ENCODE assay signal across 8 cellular contexts in the genomic region with DNA sequence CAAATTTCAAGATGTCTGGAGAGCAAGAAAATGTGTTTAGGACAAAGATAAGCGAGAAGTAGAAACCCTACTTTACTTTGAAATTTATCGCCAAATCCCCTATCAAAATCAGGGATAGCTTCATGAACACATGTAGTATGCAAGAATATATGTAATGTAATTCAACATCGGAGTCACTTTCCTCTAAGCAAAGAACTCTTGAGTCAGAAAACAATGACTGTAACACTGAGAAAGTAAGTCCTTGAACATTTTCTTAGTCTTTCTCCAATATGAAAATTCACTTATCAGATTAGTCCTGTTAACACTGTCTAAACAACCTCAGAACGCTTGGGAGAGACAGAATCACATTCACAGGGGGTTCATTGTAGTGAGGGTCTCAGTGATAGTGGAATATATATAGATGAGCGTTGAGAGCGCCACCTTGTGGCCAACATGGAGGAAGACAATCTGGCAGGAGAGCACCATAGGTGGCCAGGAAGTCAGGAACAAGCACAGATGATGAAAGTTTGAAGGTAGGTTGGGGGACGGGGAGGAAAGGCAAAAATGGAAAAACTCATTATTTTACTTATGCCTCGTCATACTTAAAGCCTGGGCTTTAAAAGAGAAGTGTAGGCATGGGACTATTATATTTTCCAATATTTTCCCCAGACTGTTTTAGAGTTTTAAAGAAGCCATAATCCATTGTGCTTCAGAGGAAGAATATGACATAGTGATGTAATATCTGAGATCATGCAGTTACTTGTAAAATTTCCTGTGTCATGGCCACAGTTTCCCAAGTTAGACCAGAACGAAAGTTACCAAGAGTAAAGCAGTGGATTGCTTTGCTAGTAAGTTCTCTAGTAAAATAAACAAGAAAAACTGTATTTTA.
A peak's percentile ranks its signal among the peaks of the same experiment; 100 is the strongest.
DNase-seq lines count a peak whose midpoint lies in the region; ATAC-seq and TF ChIP-seq lines count a peak whose summit lies in the region.

No MANE protein-coding gene starts in this region.

- peak; percentile 66 for ATAC-seq in GM19438 (IDR thresholded peaks at IDR 0.05; ENCODE audit: low read depth, unreplicated experiment)
- ATAC-seq in HG03442 (IDR thresholded peaks at IDR 0.05; ENCODE audit: unreplicated experiment) = peak; percentile 98
- ATAC-seq in T-helper 17 cell = no peak

- H3K4me3 Mint-ChIP-seq in activated T-cell treated with anti-CD3 and anti-CD28 coated beads, Interleukin-2, amount 50 U/mL, for 24 hours = no peak overlapping the region
- no peak overlapping the region for H3K4me3 Mint-ChIP-seq in glutamatergic neuron (ENCODE audit: unreplicated experiment)
- no peak overlapping the region for H3K4me3 Mint-ChIP-seq in T-helper 17 cell

- H3K27me3 Mint-ChIP-seq in activated T-cell treated with anti-CD3 and anti-CD28 coated beads, Interleukin-2, amount 50 U/mL, for 24 hours = no peaks in the 10 kb centered on the region
- no peaks in the 10 kb centered on the region for H3K27me3 Mint-ChIP-seq in glutamatergic neuron (ENCODE audit: unreplicated experiment)
- H3K27me3 Mint-ChIP-seq in T-helper 17 cell = no peaks in the 10 kb centered on the region

- peak; percentile 94 for TF ChIP-seq CTCF in glutamatergic neuron (IDR thresholded peaks at IDR 0.05; ENCODE audit: partially characterized antibody, unreplicated experiment)

- no peaks in the 10 kb centered on the region for H3K9me3 ChIP-seq in T-helper 17 cell (ENCODE audit: control insufficient read depth, low read length, poor library complexity, severe bottlenecking)

- H3K36me3 Mint-ChIP-seq in activated T-cell treated with anti-CD3 and anti-CD28 coated beads, Interleukin-2, amount 50 U/mL, for 24 hours (ENCODE audit: low read depth) = no peaks in the 10 kb centered on the region
- peaks cover 14% of the 10 kb centered on the region for H3K36me3 Mint-ChIP-seq in glutamatergic neuron (ENCODE audit: unreplicated experiment)
- no peaks in the 10 kb centered on the region for H3K36me3 Mint-ChIP-seq in T-helper 17 cell (ENCODE audit: low read depth)

- no peaks in the 10 kb centered on the region for H3K4me1 Mint-ChIP-seq in activated T-cell treated with anti-CD3 and anti-CD28 coated beads, Interleukin-2, amount 50 U/mL, for 24 hours (ENCODE audit: low read depth)
- H3K4me1 Mint-ChIP-seq in glutamatergic neuron (ENCODE audit: low read depth, unreplicated experiment) (no peaks in the 10 kb centered on the region), T-helper 17 cell (no peaks in the 10 kb centered on the region)

- DNase-seq in DMS153 (lab: John Stamatoyannopoulos, UW) (peak; percentile 34), NCI-H526 treated with DMSO at 0.1 percent for 48 hours (lab: John Stamatoyannopoulos, UW) (peak; percentile 71), glutamatergic neuron (peak; percentile 70), retina (peak; percentile 74), T-helper 17 cell (no peak)
- peak; percentile 38 for DNase-seq in activated T-cell treated with anti-CD3 and anti-CD28 coated beads, Interleukin-2, amount 50 U/mL, for 24 hours

- no peak overlapping the region for H3K27ac Mint-ChIP-seq in activated T-cell treated with anti-CD3 and anti-CD28 coated beads, Interleukin-2, amount 50 U/mL, for 24 hours
- no peak overlapping the region for H3K27ac Mint-ChIP-seq in glutamatergic neuron (ENCODE audit: unreplicated experiment)
- no peak overlapping the region for H3K27ac Mint-ChIP-seq in T-helper 17 cell

- peaks cover 10% of the 10 kb centered on the region for H3K9me3 Mint-ChIP-seq in activated T-cell treated with anti-CD3 and anti-CD28 coated beads, Interleukin-2, amount 50 U/mL, for 24 hours
- peaks cover 6% of the 10 kb centered on the region for H3K9me3 Mint-ChIP-seq in glutamatergic neuron (ENCODE audit: unreplicated experiment)

Comparison
In these comparisons a context has a peak if more than half of its experiments do, and no peak if none do; other contexts are left out.
1. DNase-seq: peak in DMS153 (single experiment), NCI-H526 treated with DMSO at 0.1 percent for 48 hours (single experiment), activated T-cell treated with anti-CD3 and anti-CD28 coated beads, Interleukin-2, amount 50 U/mL, for 24 hours (single experiment), glutamatergic neuron (single experiment) and retina (single experiment); none in T-helper 17 cell (0 of 3).